In genomic region chr1:228241259-228241658, GRCh38 we compare ENCODE assay signal across 36 cellular contexts.
"Had no signal": no experiment of that assay in that cellular context is flagged by ENCODE, and none has a peak within 500 bp of the region (broad histone marks: within the 10 kb centered on the region; RNA-seq: fewer than 3 reads in every experiment).

No MANE protein-coding gene starts in this region.

- H3K27me3 Mint-ChIP-seq: activated B cell treated with CpG ODN at 0.5 μM for 24 hours; activated CD4-positive, alpha-beta memory T cell treated with anti-CD3 and anti-CD28 coated beads for 36 hours had no signal

- H3K4me1 Mint-ChIP-seq: activated B cell treated with CpG ODN at 0.5 μM for 24 hours, brain had no signal

- H3K9me3 ChIP-seq: adrenal gland had no signal

- DNase-seq: activated B cell treated with CpG ODN at 0.5 μM for 24 hours; activated CD4-positive, alpha-beta memory T cell treated with anti-CD3 and anti-CD28 coated beads for 36 hours; activated CD4-positive, alpha-beta T cell treated with anti-CD3 and anti-CD28 coated beads for 4 hours; activated CD4-positive, alpha-beta T cell treated with anti-CD3 and anti-CD28 coated beads, Interleukin-2, amount 50 U/mL, for 1 hour; activated CD4-positive, CD25-positive, alpha-beta regulatory T cell treated with anti-CD3 and anti-CD28 coated beads, Interleukin-2, amount 50 U/mL, for 72 hours; activated CD8-positive, alpha-beta memory T cell treated with anti-CD3 and anti-CD28 coated beads, Interleukin-2, amount 50 U/mL, for 4 hours; activated gamma-delta T cell treated with Interleukin-2 at 50 U/mL for 16 hours; activated naive CD4-positive, alpha-beta T cell treated with anti-CD3 and anti-CD28 coated beads for 36 hours; activated T-cell treated with anti-CD3 and anti-CD28 coated beads for 4 hours; activated T-cell treated with anti-CD3 and anti-CD28 coated beads, Interleukin-2, amount 50 U/mL, for 4 hours; central memory CD4-positive, alpha-beta T cell; NCI-H1092 treated with DMSO at 0.1 percent for 48 hours; NCI-H1417; NCI-H146; NCI-H187; NCI-H2029 treated with DMSO at 0.1 percent for 48 hours; NCI-H2107; NCI-H2171; NCI-H510A treated with DMSO at 0.1 percent for 48 hours; NCI-H748 treated with DMSO at 0.1 percent for 48 hours; NK-92 treated with Interleukin-12 subunit alpha and Interleukin-12 subunit beta, amount 100 ng/mL, for 24 hours; PC-3; Peyer's patch; SIG-M5; SW 1271; T-helper 1 cell; T-helper 2 cell; T-helper 9 cell had no signal

- H3K4me1 ChIP-seq: adrenal gland, Peyer's patch had no signal

- H3K27ac ChIP-seq: adrenal gland, KMS-11, Peyer's patch, RWPE1, VCaP had no signal

- H3K4me3 Mint-ChIP-seq: activated B cell treated with CpG ODN at 0.5 μM for 24 hours; activated CD4-positive, alpha-beta memory T cell treated with anti-CD3 and anti-CD28 coated beads for 36 hours; activated naive CD4-positive, alpha-beta T cell treated with anti-CD3 and anti-CD28 coated beads for 36 hours; activated T-cell treated with anti-CD3 and anti-CD28 coated beads, Interleukin-2, amount 50 U/mL, for 4 hours; activated T-helper 1 cell treated with anti-CD3 and anti-CD28 coated beads, Interleukin-12 subunit alpha, Interleukin-12 subunit beta, Interleukin-2, Interleukin-4 antibody, amounts not matched to agents 30 ng/mL and 10 ng/mL and 1 ng/mL, durations not matched to agents 14 hours and 24 hours and 36 hours; brain had no signal

- H3K4me2 ChIP-seq: KMS-11 had no signal

- H3K36me3 ChIP-seq: adrenal gland had no signal

- ATAC-seq: activated naive CD4-positive, alpha-beta T cell treated with anti-CD3 and anti-CD28 coated beads, Interleukin-2, amount 50 U/mL, for 72 hours; activated T-cell treated with anti-CD3 and anti-CD28 coated beads, Interleukin-2, amount 50 U/mL, for 4 hours; PC-3; Right ventricle myocardium inferior had no signal

- H3K27me3 ChIP-seq: adrenal gland, Peyer's patch had no signal

- H3K4me3 ChIP-seq: adrenal gland, Peyer's patch had no signal

- H3K9ac ChIP-seq: KMS-11 had no signal

- H3K27ac Mint-ChIP-seq: activated B cell treated with CpG ODN at 0.5 μM for 24 hours; activated CD4-positive, alpha-beta memory T cell treated with anti-CD3 and anti-CD28 coated beads for 36 hours; activated naive CD4-positive, alpha-beta T cell treated with anti-CD3 and anti-CD28 coated beads for 36 hours; activated naive CD4-positive, alpha-beta T cell treated with anti-CD3 and anti-CD28 coated beads, Interleukin-2, amount 50 U/mL, for 72 hours; activated T-helper 1 cell treated with anti-CD3 and anti-CD28 coated beads, Interleukin-12 subunit alpha, Interleukin-12 subunit beta, Interleukin-2, Interleukin-4 antibody, amounts not matched to agents 30 ng/mL and 10 ng/mL and 1 ng/mL, durations not matched to agents 14 hours and 24 hours and 36 hours; brain had no signal
